In genomic region chr2:177281400-177282021, GRCh38 we compare ENCODE assay signal across 9 cellular contexts. TPM values are rescaled to one million over a fixed set of nuclear protein-coding genes. Genes with fewer than 3 reads are reported as not detected.
DNase-seq lines count a peak whose midpoint lies in the region; ATAC-seq lines count a peak whose summit lies in the region.
"Had no signal": no experiment of that assay in that cellular context is flagged by ENCODE, and none has a peak within 500 bp of the region (broad histone marks: within the 10 kb centered on the region; RNA-seq: fewer than 3 reads in every experiment).

No MANE protein-coding gene starts in this region.

- ATAC-seq in GM18519 (IDR thresholded peaks at IDR 0.05; ENCODE audit: low FRiP score, unreplicated experiment): peak; percentile 53
- peak; percentile 64 for ATAC-seq in HG02588 (IDR thresholded peaks at IDR 0.05; ENCODE audit: unreplicated experiment)
- ATAC-seq in GM18873 (IDR thresholded peaks at IDR 0.05; ENCODE audit: low FRiP score, unreplicated experiment): no peak

- no peak overlapping the region for H3K9ac ChIP-seq in mesenchymal stem cell (ENCODE audit: low read length)

- H2BK120ac ChIP-seq in mesenchymal stem cell (ENCODE audit: low read depth, low read length): no peak overlapping the region

- WGBS in mesenchymal stem cell: 97% methylated on average over 6 of the region's 6 CpGs

- H3K27ac Mint-ChIP-seq in activated T-helper 2 cell treated with anti-CD3 and anti-CD28 coated beads, Interferon-gamma antibody, Interleukin-2, Interleukin-4, amounts not matched to agents 10 μg/mL and 5 μg/mL and 100 μg/mL, durations not matched to agents 14 hours and 24 hours and 36 hours: no peak overlapping the region

- H3K23ac ChIP-seq in mesenchymal stem cell (ENCODE audit: low read length in 2 of 2): no peak overlapping the region

- H3K9me3 Mint-ChIP-seq in activated T-helper 2 cell treated with anti-CD3 and anti-CD28 coated beads, Interferon-gamma antibody, Interleukin-2, Interleukin-4, amounts not matched to agents 10 μg/mL and 5 μg/mL and 100 μg/mL, durations not matched to agents 14 hours and 24 hours and 36 hours: no peaks in the 10 kb centered on the region

- peak overlapping the region; percentile 69 for H3K27ac ChIP-seq in mesenchymal stem cell (ENCODE audit: low read length, poor library complexity, severe bottlenecking)

- intact Hi-C loops in activated T-helper 2 cell treated with anti-CD3 and anti-CD28 coated beads, Interferon-gamma antibody, Interleukin-2, Interleukin-4, amounts not matched to agents 10 μg/mL and 5 μg/mL and 100 μg/mL, durations not matched to agents 14 hours and 24 hours and 36 hours (cut with micrococcal nuclease): no loop called here

- DNase-seq in OCI-M1 (lab: John Stamatoyannopoulos, UW): peak; percentile 96
- no peak for DNase-seq in mesenchymal stem cell
- DNase-seq in Ammon's horn (ENCODE audit: low spot score): no peak
- no peak for DNase-seq in activated T-helper 2 cell treated with anti-CD3 and anti-CD28 coated beads, Interferon-gamma antibody, Interleukin-2, Interleukin-4, amounts not matched to agents 10 μg/mL and 5 μg/mL and 100 μg/mL, durations not matched to agents 14 hours and 24 hours and 36 hours (ENCODE audit: low spot score)
- DNase-seq in activated naive CD4-positive, alpha-beta T cell treated with anti-CD3 and anti-CD28 coated beads, Interleukin-2, amount 50 U/mL, for 16 hours: no peak
- DNase-seq: NCI-H510A had no signal

- H3K4me2 ChIP-seq in mesenchymal stem cell (ENCODE audit: low read length, poor library complexity, severe bottlenecking): peak overlapping the region; percentile 36

- H3K9me3 ChIP-seq in mesenchymal stem cell (ENCODE audit: control insufficient read depth, low read length): no peaks in the 10 kb centered on the region

- H3K4me1 Mint-ChIP-seq in activated T-helper 2 cell treated with anti-CD3 and anti-CD28 coated beads, Interferon-gamma antibody, Interleukin-2, Interleukin-4, amounts not matched to agents 10 μg/mL and 5 μg/mL and 100 μg/mL, durations not matched to agents 14 hours and 24 hours and 36 hours (ENCODE audit: low read depth): peaks cover 16% of the 10 kb centered on the region

- H3K4me3 Mint-ChIP-seq in activated T-helper 2 cell treated with anti-CD3 and anti-CD28 coated beads, Interferon-gamma antibody, Interleukin-2, Interleukin-4, amounts not matched to agents 10 μg/mL and 5 μg/mL and 100 μg/mL, durations not matched to agents 14 hours and 24 hours and 36 hours (ENCODE audit: low read depth): no peak overlapping the region

- peak overlapping the region in 1 of 2 experiments; percentile 11 for H3K18ac ChIP-seq in mesenchymal stem cell (ENCODE audit: low read depth in 1 of 2, low read length in 2 of 2)

- no peaks in the 10 kb centered on the region for H3K27me3 ChIP-seq in mesenchymal stem cell (ENCODE audit: control insufficient read depth in 1 of 2, insufficient read depth in 1 of 2, low read length in 2 of 2)

- H3K36me3 ChIP-seq in mesenchymal stem cell (ENCODE audit: control insufficient read depth in 1 of 2, insufficient read depth in 2 of 2, low read depth in 1 of 2, low read length in 2 of 2): no peaks in the 10 kb centered on the region

- H2AK5ac ChIP-seq in mesenchymal stem cell (ENCODE audit: low read length, severe bottlenecking): peak overlapping the region; percentile 87

- no peak overlapping the region for H3K4ac ChIP-seq in mesenchymal stem cell (ENCODE audit: low read depth in 1 of 2, low read length in 2 of 2)

- H3K79me1 ChIP-seq in mesenchymal stem cell (replicated peaks; ENCODE audit: low read length, poor library complexity, severe bottlenecking): no peaks in the 10 kb centered on the region

- H2BK15ac ChIP-seq in mesenchymal stem cell (ENCODE audit: low read depth, poor library complexity, severe bottlenecking): no peak overlapping the region

- H4K8ac ChIP-seq in mesenchymal stem cell (ENCODE audit: low read length): no peak overlapping the region

- H3K36me3 Mint-ChIP-seq in activated T-helper 2 cell treated with anti-CD3 and anti-CD28 coated beads, Interferon-gamma antibody, Interleukin-2, Interleukin-4, amounts not matched to agents 10 μg/mL and 5 μg/mL and 100 μg/mL, durations not matched to agents 14 hours and 24 hours and 36 hours (ENCODE audit: low read depth): peaks cover 9% of the 10 kb centered on the region

- peaks cover 11% of the 10 kb centered on the region for H3K4me1 ChIP-seq in mesenchymal stem cell (ENCODE audit: control insufficient read depth, insufficient read depth, low read depth, low read length)

- peak overlapping the region; percentile 66 for H2BK5ac ChIP-seq in mesenchymal stem cell (ENCODE audit: low read depth, low read length, poor library complexity, severe bottlenecking)

- H2BK12ac ChIP-seq in mesenchymal stem cell (ENCODE audit: low read length in 2 of 2): no peak overlapping the region

- no peaks in the 10 kb centered on the region for H3K27me3 Mint-ChIP-seq in activated T-helper 2 cell treated with anti-CD3 and anti-CD28 coated beads, Interferon-gamma antibody, Interleukin-2, Interleukin-4, amounts not matched to agents 10 μg/mL and 5 μg/mL and 100 μg/mL, durations not matched to agents 14 hours and 24 hours and 36 hours (ENCODE audit: low read depth)

- H4K91ac ChIP-seq in mesenchymal stem cell (ENCODE audit: low read length): no peak overlapping the region

- no peak overlapping the region for H3K4me3 ChIP-seq in mesenchymal stem cell (ENCODE audit: insufficient read depth in 1 of 2, low read depth in 1 of 2, low read length in 2 of 2)

- H3K14ac ChIP-seq in mesenchymal stem cell (ENCODE audit: low read length in 2 of 2): no peak overlapping the region

- no peak overlapping the region for H2AFZ ChIP-seq in mesenchymal stem cell (ENCODE audit: low read depth, low read length)

RNA-seq across cellular contexts. Expression of gene NFE2L2, which starts 17.0 kb away (rescaled TPM):
- 73.3 TPM for polyA plus RNA-seq in mesenchymal stem cell (2013, experiment 1 of 2)
- 78.2 TPM for polyA plus RNA-seq in mesenchymal stem cell (2013, experiment 2 of 2)
- total RNA-seq in activated T-helper 2 cell treated with anti-CD3 and anti-CD28 coated beads, Interferon-gamma antibody, Interleukin-2, Interleukin-4, amounts not matched to agents 10 μg/mL and 5 μg/mL and 100 μg/mL, durations not matched to agents 14 hours and 24 hours and 36 hours: 55.8 and 56.2 TPM in 2 replicates
